In the genomic region with DNA sequence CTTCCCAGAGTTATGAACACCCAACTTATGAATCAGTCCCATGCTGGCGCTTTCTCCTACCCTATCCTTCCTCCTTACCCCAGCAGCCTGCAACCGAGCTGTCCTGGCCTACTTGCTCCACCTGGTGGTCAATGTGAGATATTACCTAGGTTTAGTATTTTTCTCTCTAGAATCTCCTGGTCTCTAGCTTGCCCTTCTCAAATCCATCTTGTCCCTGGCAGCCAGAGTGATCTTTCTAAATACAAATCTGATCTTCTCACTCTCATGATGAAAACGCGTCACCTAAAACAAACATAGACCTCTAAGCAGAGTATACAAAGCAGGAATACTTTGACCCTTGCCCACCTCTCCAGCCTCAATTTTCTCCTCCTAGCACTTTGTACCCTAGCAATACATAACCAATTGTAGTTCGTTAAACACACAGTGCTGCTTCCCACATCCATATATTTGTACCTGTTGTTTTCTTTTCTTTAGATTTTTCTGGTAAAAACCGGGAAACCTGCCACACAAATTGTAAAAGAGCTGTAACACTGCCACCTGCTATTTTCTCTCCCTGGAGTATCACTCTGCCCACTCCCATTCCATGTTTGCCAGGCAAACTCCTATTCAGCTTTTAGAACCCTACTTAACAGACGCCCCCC, we compare ENCODE assay signal across 8 cellular contexts. TPM values are rescaled to one million over a fixed set of nuclear protein-coding genes. Genes with fewer than 3 reads are reported as not detected.
DNase-seq lines count a peak whose midpoint lies in the region; TF ChIP-seq lines count a peak whose summit lies in the region.

No MANE protein-coding gene starts in this region.

- no peak overlapping the region for H3K4me3 Mint-ChIP-seq in HFFc6

- no peak overlapping the region for H2AFZ ChIP-seq in fibroblast of lung (ENCODE audit: low read length)

- no peaks in the 10 kb centered on the region for H3K79me2 ChIP-seq in fibroblast of lung (ENCODE audit: control insufficient read depth, insufficient read depth, low read length)

- DNase-seq in DMS114 treated with DMSO at 0.1 percent for 48 hours (lab: John Stamatoyannopoulos, UW; ENCODE audit: unreplicated experiment) (peak; percentile 43), HFFc6 (peak; percentile 64), NOMO-1 (lab: John Stamatoyannopoulos, UW; ENCODE audit: unreplicated experiment in 2 of 2) (peak; percentile 59 to 63), activated T-cell treated with anti-CD3 and anti-CD28 coated beads for 1 hour (ENCODE audit: low read depth) (peak; percentile 31), fibroblast of lung (ENCODE audit: low read depth in 2 of 2) (peak; percentile 31 to 72), globus pallidus (ENCODE audit: low spot score) (no peak), OCI-M2 (lab: John Stamatoyannopoulos, UW; ENCODE audit: unreplicated experiment) (no peak)

- H3K36me3 ChIP-seq in fibroblast of lung (ENCODE audit: control insufficient read depth, insufficient read depth, low read length) (no peaks in the 10 kb centered on the region), neutrophil (no peaks in the 10 kb centered on the region)

- H3K4me1 Mint-ChIP-seq in HFFc6 (ENCODE audit: low read depth), result peaks cover 18% of the 10 kb centered on the region

- no peak overlapping the region for H3K4me2 ChIP-seq in fibroblast of lung (ENCODE audit: extremely low read depth, insufficient read depth, low read length)

- H3K36me3 Mint-ChIP-seq in HFFc6 (ENCODE audit: low read depth), result peaks cover 5% of the 10 kb centered on the region

- H3K9me3 Mint-ChIP-seq in HFFc6, result peaks cover 9% of the 10 kb centered on the region

- peaks cover 8% of the 10 kb centered on the region for H3K27me3 Mint-ChIP-seq in HFFc6 (ENCODE audit: insufficient read depth)

- TF ChIP-seq CTCF in HFFc6 (IDR thresholded peaks at IDR 0.05) (peak; percentile 94), fibroblast of lung (conservative IDR thresholded peaks at IDR 0.05 in 1 of 2, IDR thresholded peaks at IDR 0.05 in 1 of 2; ENCODE audit: low read depth in 1 of 2, low read length in 2 of 2) (peak; percentile 66 to 76), neutrophil (IDR thresholded peaks at IDR 0.05) (peak; percentile 86)

- no peak overlapping the region for H3K4me3 ChIP-seq in fibroblast of lung (replicated peaks in 1 of 4; ENCODE audit: control extremely low read depth in 1 of 4, insufficient read depth in 1 of 4, low read depth in 3 of 4, low read length in 4 of 4)
- H3K4me3 ChIP-seq in neutrophil (ENCODE audit: low read depth in 1 of 2, low read length in 1 of 2), result peak overlapping the region in 1 of 2 experiments; percentile 35

- H3K27ac Mint-ChIP-seq in HFFc6, result no peak overlapping the region

- H3K4me1 ChIP-seq in fibroblast of lung (ENCODE audit: control insufficient read depth, extremely low read depth, insufficient read depth, low read length) (no peaks in the 10 kb centered on the region), neutrophil (ENCODE audit: control insufficient read depth in 1 of 2, insufficient read depth in 1 of 2, low read depth in 1 of 2, low read length in 1 of 2) (peaks cover 53 to 56% of the 10 kb centered on the region in 2 experiments)

- H3K27me3 ChIP-seq in fibroblast of lung (ENCODE audit: control insufficient read depth, insufficient read depth, low read length), result peaks cover 5% of the 10 kb centered on the region
- H3K27me3 ChIP-seq in neutrophil, result peaks cover 35% of the 10 kb centered on the region

- H3K27ac ChIP-seq in fibroblast of lung (ENCODE audit: insufficient read depth, low read length) (no peak overlapping the region), neutrophil (peak overlapping the region; percentile 91)

- H3K9ac ChIP-seq in fibroblast of lung (ENCODE audit: insufficient read depth, low read length), result no peak overlapping the region

- no peaks in the 10 kb centered on the region for H4K20me1 ChIP-seq in fibroblast of lung (ENCODE audit: control insufficient read depth, extremely low read depth, insufficient read depth, low read length)

- H3K9me3 ChIP-seq in fibroblast of lung (ENCODE audit: control insufficient read depth, insufficient read depth, low read depth, low read length) (no peaks in the 10 kb centered on the region), neutrophil (no peaks in the 10 kb centered on the region)

RNA-seq across cellular contexts. Expression of gene TCP11L2, which starts 20.0 kb away (rescaled TPM):
- 10 to 100 TPM; 13.4 to 21.9 (median 15.6) TPM for total RNA-seq in HFFc6 (2021; fragmentation: NEBNext Ultra II Directional; extraction: Animal tissue kit (Norgen Biotek cat#: 25700))
- total RNA-seq in fibroblast of lung, result 48.0 and 82.6 TPM in 2 replicates
- 9.9 and 23.6 TPM in 2 replicates for polyA plus RNA-seq in fibroblast of lung
- 3.9 and 9.2 TPM in 2 replicates for polyA plus RNA-seq in fibroblast of lung (2012)
- polyA minus RNA-seq in fibroblast of lung (ENCODE audit: low replicate concordance), result 28.0 and 28.8 TPM in 2 replicates

RNA-seq across cellular contexts. Expression of gene CKAP4, which starts 34.8 kb away (rescaled TPM):
- total RNA-seq in HFFc6 (2021; fragmentation: NEBNext Ultra II Directional; extraction: Animal tissue kit (Norgen Biotek cat#: 25700)), result 100 to 1,000 TPM; 521 to 616 (median 544) TPM
- total RNA-seq in fibroblast of lung, result 72.7 and 132 TPM in 2 replicates
- polyA plus RNA-seq in fibroblast of lung, result 247 and 282 TPM in 2 replicates
- polyA plus RNA-seq in fibroblast of lung (2012), result 236 and 260 TPM in 2 replicates
- 69.3 and 70.2 TPM in 2 replicates for polyA minus RNA-seq in fibroblast of lung (ENCODE audit: low replicate concordance)

Comparison
In these comparisons a context has a peak if more than half of its experiments do, and no peak if none do; other contexts are left out.
1. DNase-seq: peak in DMS114 treated with DMSO at 0.1 percent for 48 hours (single experiment), HFFc6 (single experiment), NOMO-1 (2 of 2), activated T-cell treated with anti-CD3 and anti-CD28 coated beads for 1 hour (single experiment) and fibroblast of lung (2 of 2); none in globus pallidus (single experiment) and OCI-M2 (single experiment).
2. Peak in every context shown above with its lines, with median percentiles within 50 percentile points of each other: CTCF ChIP-seq.